20 cellular contexts compared by ENCODE assay signal in the genomic region with DNA sequence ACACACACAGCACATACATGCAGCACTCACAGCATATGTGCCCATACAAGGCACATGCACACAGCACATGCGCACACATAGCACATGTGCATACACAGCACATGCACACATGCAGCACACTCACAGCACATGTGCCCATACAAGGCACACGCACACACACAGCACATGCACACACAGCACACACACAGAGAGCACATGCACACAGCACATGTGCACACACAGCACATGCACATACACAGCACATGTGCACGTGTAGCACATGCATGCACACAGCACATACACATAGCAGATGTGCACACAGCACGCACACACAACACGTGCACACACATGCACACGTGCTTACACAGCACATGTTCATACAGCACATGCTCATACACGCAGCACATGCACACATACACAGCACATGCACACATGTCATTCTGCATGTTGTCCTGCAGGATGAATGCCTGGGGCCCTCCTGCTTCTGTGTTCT. TPM values are rescaled to one million over a fixed set of nuclear protein-coding genes. Genes with fewer than 3 reads are reported as not detected.
A peak's percentile ranks its signal among the peaks of the same experiment; 100 is the strongest.
DNase-seq lines count a peak whose midpoint lies in the region; ATAC-seq, FAIRE-seq and TF ChIP-seq lines count a peak whose summit lies in the region.
"Had no signal": no experiment of that assay in that cellular context is flagged by ENCODE, and none has a peak within 500 bp of the region (broad histone marks: within the 10 kb centered on the region; RNA-seq: fewer than 3 reads in every experiment).

No MANE protein-coding gene starts in this region.

- peak overlapping the region; percentile 89 for H3K23ac ChIP-seq in mesendoderm (ENCODE audit: low read length)

- no peaks in the 10 kb centered on the region for H3K27me3 Mint-ChIP-seq in central memory CD8-positive, alpha-beta T cell

- TF ChIP-seq RAD21 in HepG2 (CRISPR knock-in tag; IDR thresholded peaks at IDR 0.05) = no peak

- TF ChIP-seq POLR2A in HepG2 (IDR thresholded peaks at IDR 0.05; ENCODE audit: insufficient read depth in 1 of 2, low read depth in 2 of 2, low read length in 2 of 2) (no peak), right lobe of liver (IDR thresholded peaks at IDR 0.05) (no peak)

- CTCF ChIA-PET in HepG2 (lab: Yijun Ruan, JAX; ENCODE audit: low intra/inter-chr PET ratio, low total read pairs) = no interaction called here

- peaks cover 21% of the 10 kb centered on the region for H3K4me1 Mint-ChIP-seq in central memory CD8-positive, alpha-beta T cell

- no peak overlapping the region for H2AFZ ChIP-seq in HepG2 (ENCODE audit: low read length)

- H3K27me3 ChIP-seq in HepG2 (ENCODE audit: control insufficient read depth in 1 of 2, insufficient read depth in 2 of 2, low read length in 2 of 2) (no peaks in the 10 kb centered on the region), right lobe of liver (no peaks in the 10 kb centered on the region), mesendoderm (ENCODE audit: insufficient read depth, low read length, poor library complexity) (no peaks in the 10 kb centered on the region), aorta (ENCODE audit: control insufficient read depth in 1 of 2, insufficient read depth in 2 of 2, low read length in 1 of 2) (no peaks in the 10 kb centered on the region)

- no peak overlapping the region for H3K56ac ChIP-seq in mesendoderm (ENCODE audit: low read length)

- H3K18ac ChIP-seq in mesendoderm (ENCODE audit: low read length) = no peak overlapping the region

- H4K8ac ChIP-seq in mesendoderm (ENCODE audit: low read depth, low read length) = no peak overlapping the region

- BruUV-seq in HepG2 (replicated peaks; lab: Mats Ljungman, UMichigan) = no TSS peak

- no peak overlapping the region for H3K9ac ChIP-seq in HepG2 (ENCODE audit: insufficient read depth, low read depth, low read length)
- no peak overlapping the region for H3K9ac ChIP-seq in mesendoderm (ENCODE audit: low read length)

- 100% methylated on average over 5 of the region's 7 CpGs for WGBS in HepG2 (ENCODE audit: low lambda C conversion rate)
- WGBS in right lobe of liver (ENCODE audit: insufficient coverage, low coverage, low lambda C conversion rate, missing lambda C conversion rate) = 96% methylated on average over 6 of the region's 7 CpGs
- no CpG with 5 or more reads among the region's 7 CpGs for WGBS in mesendoderm (ENCODE audit: extremely low coverage, insufficient coverage, low lambda C conversion rate)
- WGBS in aorta, 2 donors = 96 to 97% methylated on average over 7 of the region's 7 CpGs

- H3K4me3 ChIP-seq in HepG2 (replicated peaks in 1 of 3; ENCODE audit: insufficient read depth in 1 of 3, low read depth in 2 of 3, low read length in 3 of 3) (no peak overlapping the region), right lobe of liver (no peak overlapping the region), mesendoderm (ENCODE audit: low read length) (no peak overlapping the region), aorta (ENCODE audit: low read length in 2 of 2) (no peak overlapping the region)
- H3K4me3 ChIP-seq: A549, HAP-1 had no signal

- H2AK5ac ChIP-seq in mesendoderm (ENCODE audit: low read length) = no peak overlapping the region

- H3K4ac ChIP-seq in mesendoderm (ENCODE audit: low read depth, low read length) = no peak overlapping the region

- in situ Hi-C loops in HepG2 (cut with HindIII; ENCODE audit: extremely low pct_ligation_motif_present, low pct_unique_long_range_greater_than_20kb) = no loop called here

- intact Hi-C loops in HepG2 (cut with micrococcal nuclease; ENCODE audit: unreplicated experiment) (no loop called here), right lobe of liver (cut with DNase I) (no loop called here), aorta (cut with DNase I) (no loop called here), left ventricle myocardium superior (cut with micrococcal nuclease) (no loop called here)

- no peak for TF ChIP-seq CTCF in HepG2 (CRISPR knock-in tag; IDR thresholded peaks at IDR 0.05)
- TF ChIP-seq CTCF in right lobe of liver (IDR thresholded peaks at IDR 0.05) = no peak

- H3K79me2 ChIP-seq in HepG2 (ENCODE audit: insufficient read depth, low read length) = peaks cover 4% of the 10 kb centered on the region
- H3K79me2 ChIP-seq in mesendoderm (ENCODE audit: control insufficient read depth, insufficient read depth, low read length) = peaks cover 31% of the 10 kb centered on the region

- H3K27ac Mint-ChIP-seq in central memory CD8-positive, alpha-beta T cell (ENCODE audit: low read depth) = peak overlapping the region; percentile 59

- H3K27ac ChIP-seq in HepG2 (ENCODE audit: extremely low read length, insufficient read depth, low read length) = no peak overlapping the region
- H3K27ac ChIP-seq in right lobe of liver = no peak overlapping the region
- no peak overlapping the region for H3K27ac ChIP-seq in mesendoderm (ENCODE audit: low read depth, low read length)
- no peak overlapping the region for H3K27ac ChIP-seq in aorta (ENCODE audit: low read depth in 1 of 2, low read length in 2 of 2)
- H3K27ac ChIP-seq: A549 had no signal

- H4K20me1 ChIP-seq in HepG2 (ENCODE audit: insufficient read depth, low read length) = no peaks in the 10 kb centered on the region

- no peak overlapping the region for H2BK120ac ChIP-seq in mesendoderm (ENCODE audit: low read depth, low read length)

- H3K36me3 Mint-ChIP-seq in central memory CD8-positive, alpha-beta T cell (ENCODE audit: insufficient read depth) = peaks cover 9% of the 10 kb centered on the region

- H3K4me3 Mint-ChIP-seq in central memory CD8-positive, alpha-beta T cell = no peak overlapping the region

- no peak for ATAC-seq in HepG2
- no peak for ATAC-seq in right lobe of liver
- ATAC-seq in central memory CD8-positive, alpha-beta T cell (replicated peaks; ENCODE audit: extremely low read depth, poor library complexity, severe bottlenecking) = no peak
- peak; percentile 9 for ATAC-seq in aorta (ENCODE audit: low FRiP score)
- no peak for ATAC-seq in left ventricle myocardium superior
- no peak for ATAC-seq in GM21390 (IDR thresholded peaks at IDR 0.05; ENCODE audit: unreplicated experiment)
- ATAC-seq: A549 had no signal

- FAIRE-seq in HepG2 (lab: Jason Lieb, UNC) = no peak
- FAIRE-seq: A549 had no signal

- H4K5ac ChIP-seq in mesendoderm (ENCODE audit: low read length) = no peak overlapping the region

- DNase-seq in HepG2 (ENCODE audit: low spot score) = no peak
- DNase-seq in right lobe of liver = no peak
- DNase-seq in central memory CD8-positive, alpha-beta T cell (ENCODE audit: low spot score in 2 of 2) = no peak
- DNase-seq in mesendoderm = no peak
- DNase-seq in aorta = no peak
- DNase-seq in LoVo (ENCODE audit: low spot score) = no peak
- DNase-seq in left ventricle myocardium superior = no peak
- DNase-seq: C1 segment of cervical spinal cord, DMS79, KBM-7, MV-4-11, NCI-H187, NCI-H2107, NCI-H510A, NCI-H774, OCI-M1, SHP77 treated with DMSO at 0.1 percent for 48 hours had no signal

- H3K9me3 ChIP-seq in HepG2 (ENCODE audit: low read length) = no peaks in the 10 kb centered on the region
- H3K9me3 ChIP-seq in right lobe of liver = no peaks in the 10 kb centered on the region
- no peaks in the 10 kb centered on the region for H3K9me3 ChIP-seq in aorta (ENCODE audit: control insufficient read depth, low read length)
- H3K9me3 ChIP-seq: A549, HAP-1 had no signal

- H3K4me1 ChIP-seq in HepG2 (ENCODE audit: insufficient read depth, low read length) (no peaks in the 10 kb centered on the region), right lobe of liver (no peaks in the 10 kb centered on the region), mesendoderm (ENCODE audit: control insufficient read depth, low read depth, low read length) (no peaks in the 10 kb centered on the region), aorta (ENCODE audit: control insufficient read depth in 1 of 2, insufficient read depth in 2 of 2, low read length in 2 of 2) (no peaks in the 10 kb centered on the region)
- H3K4me1 ChIP-seq: A549, HAP-1 had no signal

- no peak overlapping the region for H2BK5ac ChIP-seq in mesendoderm (ENCODE audit: low read length)

- H3K36me3 ChIP-seq in HepG2 (replicated peaks in 1 of 2; ENCODE audit: control insufficient read depth in 1 of 2, insufficient read depth in 2 of 2, low read length in 2 of 2) = peaks cover 16 to 37% of the 10 kb centered on the region in 2 experiments; a peak in 4 of 5 replicates
- H3K36me3 ChIP-seq in right lobe of liver = peaks cover 0 to 4% (median 0%) of the 10 kb centered on the region in 4 donors
- H3K36me3 ChIP-seq in mesendoderm (ENCODE audit: control insufficient read depth, insufficient read depth, low read length) = peaks cover 13% of the 10 kb centered on the region
- peaks cover 0 to 7% of the 10 kb centered on the region in 2 donors for H3K36me3 ChIP-seq in aorta (ENCODE audit: control insufficient read depth in 1 of 2, insufficient read depth in 2 of 2, low read length in 1 of 2)

- H3K79me1 ChIP-seq in mesendoderm (ENCODE audit: low read length) = peaks cover 33% of the 10 kb centered on the region

- H3K4me2 ChIP-seq in HepG2 (ENCODE audit: low read depth, low read length) = no peak overlapping the region
- no peak overlapping the region for H3K4me2 ChIP-seq in mesendoderm (ENCODE audit: low read length)
- H3K4me2 ChIP-seq: A549 had no signal

- POLR2A ChIA-PET in HepG2 (lab: Yijun Ruan, JAX) = no interaction called here

- TF ChIP-seq EP300 in HepG2 (IDR thresholded peaks at IDR 0.05; ENCODE audit: low read depth in 2 of 2, low read length in 2 of 2) = no peak
- TF ChIP-seq EP300 in HepG2 (CRISPR knock-in tag; IDR thresholded peaks at IDR 0.05; ENCODE audit: borderline replicate concordance) = no peak

- no peaks in the 10 kb centered on the region for H3K9me3 Mint-ChIP-seq in central memory CD8-positive, alpha-beta T cell

- no peak overlapping the region for H2BK15ac ChIP-seq in mesendoderm (replicated peaks; ENCODE audit: low read depth)

RNA-seq across cellular contexts. Expression of gene PCNT, which starts 48.1 kb away (rescaled TPM):
- total RNA-seq in HepG2 (2016; rRNA removed; fragmentation: Illumina TruSeq; extraction: Trizol) (12.2 and 12.4 TPM in 2 replicates), right lobe of liver (10 to 100 TPM in 5 of 6 experiments, 1 to 10 TPM in 1; 9.9 to 18.2 (median 14.1) TPM), aorta (10 to 100 TPM; 30.7 to 33.0 TPM), left ventricle myocardium superior (36.4 TPM)
- 11.8 and 13.7 TPM in 2 replicates for total RNA-seq in HepG2 (2016; cell fraction: cytosol; rRNA removed; fragmentation: Illumina TruSeq; extraction: Trizol; ENCODE audit: low read depth)
- total RNA-seq in HepG2 (2016; cell fraction: insoluble cytoplasmic fraction; rRNA removed; fragmentation: Illumina TruSeq; extraction: Trizol) = 9.9 and 13.1 TPM in 2 replicates
- 6.9 and 8.5 TPM in 2 replicates for total RNA-seq in HepG2 (2016; cell fraction: membrane; rRNA removed; fragmentation: Illumina TruSeq; extraction: Trizol)
- 24.8 and 28.6 TPM in 2 replicates for total RNA-seq in HepG2 (2016; cell fraction: nucleus; rRNA removed; fragmentation: Illumina TruSeq; extraction: Trizol)
- polyA plus RNA-seq in HepG2 (2011; rRNA removed) (5.6 and 7.4 TPM in 2 replicates), aorta (10 to 100 TPM in 1 of 2 donors, 1 to 10 TPM in 1; 6.4 to 21.6 TPM)
- 2.5 and 3.7 TPM in 2 replicates for polyA plus RNA-seq in HepG2 (2011; cell fraction: cytosol; rRNA removed)
- polyA plus RNA-seq in HepG2 (2011; cell fraction: nucleus; rRNA removed) = 25.9 and 37.1 TPM in 2 replicates
- 6.5 and 6.9 TPM in 2 replicates for polyA plus RNA-seq in HepG2 (2012)
- 1.0 and 1.4 TPM in 2 replicates for polyA plus RNA-seq in HepG2 (2016; cell fraction: cytosol; fragmentation: Illumina TruSeq; extraction: Trizol; ENCODE audit: low read depth)
- polyA plus RNA-seq in HepG2 (2016; cell fraction: insoluble cytoplasmic fraction; fragmentation: Illumina TruSeq; extraction: Trizol; ENCODE audit: low read depth) = 8.8 and 9.4 TPM in 2 replicates
- polyA plus RNA-seq in HepG2 (2016; cell fraction: membrane; fragmentation: Illumina TruSeq; extraction: Trizol; ENCODE audit: low read depth) = 1.3 and 2.7 TPM in 2 replicates
- 46.6 and 55.1 TPM in 2 replicates for polyA plus RNA-seq in HepG2 (2016; cell fraction: nucleus; fragmentation: Illumina TruSeq; extraction: Trizol; ENCODE audit: insufficient read depth, low read depth)
- 31.0 and 75.2 TPM in 2 replicates for polyA minus RNA-seq in HepG2 (2011; rRNA and poly(A)+ RNA removed; ENCODE audit: low replicate concordance)
- polyA minus RNA-seq in HepG2 (2011; cell fraction: cytosol; rRNA and poly(A)+ RNA removed) = 4.6 and 7.0 TPM in 2 replicates
- polyA minus RNA-seq in HepG2 (2011; cell fraction: nucleus; rRNA and poly(A)+ RNA removed) = 17.2 and 19.3 TPM in 2 replicates
- 13.6 TPM for polyA plus RNA-seq in mesendoderm (2013, experiment 1 of 2)
- polyA plus RNA-seq in mesendoderm (2013, experiment 2 of 2) = 12.3 TPM

RNA-seq across cellular contexts. Expression of gene C21orf58, which starts 48.4 kb away (rescaled TPM):
- total RNA-seq in HepG2 (2016; rRNA removed; fragmentation: Illumina TruSeq; extraction: Trizol) (3.3 and 6.8 TPM in 2 replicates), right lobe of liver (1 to 10 TPM in 5 of 6 experiments, under 1 TPM in 1; 1.00 to 2.4 (median 1.4) TPM), aorta (1 to 10 TPM in 1 of 2 donors, under 1 TPM in 1; 0.81 to 3.7 TPM), left ventricle myocardium superior (1.2 TPM)
- 5.2 and 5.5 TPM in 2 replicates for total RNA-seq in HepG2 (2016; cell fraction: cytosol; rRNA removed; fragmentation: Illumina TruSeq; extraction: Trizol; ENCODE audit: low read depth)
- total RNA-seq in HepG2 (2016; cell fraction: insoluble cytoplasmic fraction; rRNA removed; fragmentation: Illumina TruSeq; extraction: Trizol) = 2.2 and 7.3 TPM in 2 replicates
- 4.4 and 5.0 TPM in 2 replicates for total RNA-seq in HepG2 (2016; cell fraction: membrane; rRNA removed; fragmentation: Illumina TruSeq; extraction: Trizol)
- total RNA-seq in HepG2 (2016; cell fraction: nucleus; rRNA removed; fragmentation: Illumina TruSeq; extraction: Trizol) = 7.9 and 14.5 TPM in 2 replicates
- polyA plus RNA-seq in HepG2 (2011; rRNA removed) (3.2 and 3.5 TPM in 2 replicates), aorta (1 to 10 TPM in 1 of 2 donors, under 1 TPM in 1; 0.38 to 2.5 TPM)
- polyA plus RNA-seq in HepG2 (2011; cell fraction: cytosol; rRNA removed) = 0.99 and 1.6 TPM in 2 replicates
- 17.6 and 27.7 TPM in 2 replicates for polyA plus RNA-seq in HepG2 (2011; cell fraction: nucleus; rRNA removed)
- polyA plus RNA-seq in HepG2 (2012) = 1.3 and 2.8 TPM in 2 replicates
- polyA plus RNA-seq in HepG2 (2016; cell fraction: cytosol; fragmentation: Illumina TruSeq; extraction: Trizol; ENCODE audit: low read depth) = 0.69 and 0.97 TPM in 2 replicates
- polyA plus RNA-seq in HepG2 (2016; cell fraction: insoluble cytoplasmic fraction; fragmentation: Illumina TruSeq; extraction: Trizol; ENCODE audit: low read depth) = 1.4 and 2.3 TPM in 2 replicates
- 1.4 and 1.5 TPM in 2 replicates for polyA plus RNA-seq in HepG2 (2016; cell fraction: membrane; fragmentation: Illumina TruSeq; extraction: Trizol; ENCODE audit: low read depth)
- 19.1 and 20.8 TPM in 2 replicates for polyA plus RNA-seq in HepG2 (2016; cell fraction: nucleus; fragmentation: Illumina TruSeq; extraction: Trizol; ENCODE audit: insufficient read depth, low read depth)
- 12.3 and 40.6 TPM in 2 replicates for polyA minus RNA-seq in HepG2 (2011; rRNA and poly(A)+ RNA removed; ENCODE audit: low replicate concordance)
- 2.3 and 2.5 TPM in 2 replicates for polyA minus RNA-seq in HepG2 (2011; cell fraction: cytosol; rRNA and poly(A)+ RNA removed)
- polyA minus RNA-seq in HepG2 (2011; cell fraction: nucleus; rRNA and poly(A)+ RNA removed) = 11.2 and 15.3 TPM in 2 replicates
- polyA plus RNA-seq in mesendoderm (2013, experiment 1 of 2) = 7.3 TPM
- 7.5 TPM for polyA plus RNA-seq in mesendoderm (2013, experiment 2 of 2)
